9 cellular contexts compared by ENCODE assay signal in the genomic region with DNA sequence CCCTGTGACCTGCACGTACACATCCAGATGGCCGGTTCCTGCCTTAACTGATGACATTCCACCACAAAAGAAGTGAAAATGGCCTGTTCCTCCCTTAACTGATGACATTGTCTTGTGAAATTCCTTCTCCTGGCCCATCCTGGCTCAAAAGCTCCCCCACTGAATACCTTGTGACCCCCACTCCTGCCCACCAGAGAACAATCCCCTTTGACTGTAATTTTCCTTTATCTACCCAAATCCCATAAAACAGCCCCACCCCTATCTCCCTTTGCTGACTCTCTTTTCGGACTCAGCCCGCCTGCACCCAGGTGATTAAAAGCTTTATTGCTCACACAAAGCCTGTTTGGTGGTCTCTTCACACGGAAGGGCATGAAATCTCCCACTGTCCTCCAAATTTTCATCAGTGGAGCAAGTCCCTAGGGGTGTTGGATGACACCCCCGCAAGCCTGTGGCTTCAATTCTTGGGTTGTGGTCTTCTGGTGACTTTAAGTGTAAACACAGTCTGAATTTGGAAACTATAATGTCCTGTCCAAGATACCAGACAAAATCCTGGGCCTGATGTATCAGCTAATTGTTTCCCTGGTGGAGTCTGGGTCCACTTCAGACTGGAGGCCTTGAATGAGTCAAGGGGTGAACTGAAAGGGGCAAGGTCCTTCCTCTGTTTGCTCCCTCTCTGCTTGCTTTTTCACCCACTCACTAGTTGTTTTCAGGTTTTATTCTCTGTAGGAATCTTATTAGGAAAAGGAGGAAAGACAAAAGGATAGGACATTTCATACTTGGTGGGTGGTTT. TPM values are rescaled to one million over a fixed set of nuclear protein-coding genes. Genes with fewer than 3 reads are reported as not detected.
DNase-seq lines count a peak whose midpoint lies in the region; TF ChIP-seq lines count a peak whose summit lies in the region.
"Not testable (repeated sequence)": the region's sequence is repeated elsewhere in the genome, so short reads cannot be mapped to it uniquely, and the experiment has no call there.
"Had no signal": no experiment of that assay in that cellular context is flagged by ENCODE, and none has a peak within 500 bp of the region (broad histone marks: within the 10 kb centered on the region; RNA-seq: fewer than 3 reads in every experiment).

No MANE protein-coding gene starts in this region.

- POLR2A ChIA-PET in MCF 10A (lab: Yijun Ruan, JAX): interaction anchor here (1.0 kb wide), 1 partner anchor 9 kb away, joined by 4 read pairs; no protein-coding TSS in a partner anchor

- not testable (repeated sequence) for H3K36me3 Mint-ChIP-seq in MCF 10A (ENCODE audit: insufficient read depth, unreplicated experiment)

- H4K8ac ChIP-seq in mesendoderm (ENCODE audit: low read depth, low read length): peak overlapping the region; percentile 57

- not testable (repeated sequence) for H4K20me1 ChIP-seq in osteoblast (ENCODE audit: insufficient read depth, low read length)

- H3K27me3 ChIP-seq in HUES64 (ENCODE audit: insufficient read depth, low read length); cardiac muscle cell; mesendoderm (ENCODE audit: insufficient read depth, low read length, poor library complexity); osteoblast (ENCODE audit: insufficient read depth, low read length): not testable (repeated sequence)

- H2BK5ac ChIP-seq in mesendoderm (ENCODE audit: low read length): peak overlapping the region; percentile 99

- H3K79me2 ChIP-seq in mesendoderm (ENCODE audit: control insufficient read depth, insufficient read depth, low read length); osteoblast (ENCODE audit: insufficient read depth, low read length): not testable (repeated sequence)

- H3K9ac ChIP-seq in ES-I3 (ENCODE audit: low read depth, low read length) (peak overlapping the region; percentile 39; the same call in 1 of the 2 replicates), mesendoderm (ENCODE audit: low read length) (peak overlapping the region; percentile 74)
- H3K9ac ChIP-seq in HUES64 (ENCODE audit: low read depth, low read length): not testable (repeated sequence)

- H4K5ac ChIP-seq in mesendoderm (ENCODE audit: low read length): peak overlapping the region; percentile 100

- H3K9me3 Mint-ChIP-seq in MCF 10A (ENCODE audit: unreplicated experiment): not testable (repeated sequence)

- peak overlapping the region; percentile 100 for H3K4ac ChIP-seq in mesendoderm (ENCODE audit: low read depth, low read length)

- H3K27ac ChIP-seq in HUES64 (ENCODE audit: low read depth, low read length): peak overlapping the region; percentile 46; the same call in 1 of the 2 replicates
- H3K27ac ChIP-seq in cardiac muscle cell: peak overlapping the region; percentile 19
- H3K27ac ChIP-seq in mesendoderm (ENCODE audit: low read depth, low read length): peak overlapping the region; percentile 99
- not testable (repeated sequence) for H3K27ac ChIP-seq in osteoblast (ENCODE audit: low read depth, low read length)

- TF ChIP-seq CTCF in MCF 10A (IDR thresholded peaks at IDR 0.05; ENCODE audit: unreplicated experiment); cardiac muscle cell (IDR thresholded peaks at IDR 0.05; ENCODE audit: low read depth, low read length); osteoblast (IDR thresholded peaks at IDR 0.05; ENCODE audit: extremely low read depth, low read depth, low read length): not testable (repeated sequence)

- peak overlapping the region; percentile 67 for H2BK15ac ChIP-seq in mesendoderm (replicated peaks; ENCODE audit: low read depth)

- CTCF ChIA-PET in MCF 10A (lab: Yijun Ruan, JAX): interaction anchor here (1.5 kb wide), 1 partner anchor 187 kb away, joined by 5 read pairs; no protein-coding TSS in a partner anchor

- H2AFZ ChIP-seq in osteoblast (ENCODE audit: low read length): peak overlapping the region; percentile 25

- peak overlapping the region; percentile 66 for H3K23ac ChIP-seq in mesendoderm (ENCODE audit: low read length)

- H2AK5ac ChIP-seq in mesendoderm (ENCODE audit: low read length): peak overlapping the region; percentile 31

- peak overlapping the region; percentile 59 for H3K27ac Mint-ChIP-seq in MCF 10A (ENCODE audit: low read depth, unreplicated experiment)

- H3K4me2 ChIP-seq in mesendoderm (ENCODE audit: low read length): peak overlapping the region; percentile 1
- not testable (repeated sequence) for H3K4me2 ChIP-seq in osteoblast (ENCODE audit: insufficient read depth, low read length)

- not testable (repeated sequence) for H3K4me3 Mint-ChIP-seq in MCF 10A (ENCODE audit: unreplicated experiment)

- intact Hi-C loops in MCF 10A (cut with micrococcal nuclease): not testable (repeated sequence)

- not testable (repeated sequence) for H3K79me1 ChIP-seq in mesendoderm (ENCODE audit: low read length)

- H3K36me3 ChIP-seq in ES-I3 (ENCODE audit: insufficient read depth, low read length): peaks cover 24% of the 10 kb centered on the region
- H3K36me3 ChIP-seq in HUES64 (ENCODE audit: insufficient read depth, low read length); cardiac muscle cell; mesendoderm (ENCODE audit: control insufficient read depth, insufficient read depth, low read length); osteoblast (ENCODE audit: insufficient read depth, low read length): not testable (repeated sequence)

- H3K4me1 ChIP-seq in ES-I3 (ENCODE audit: insufficient read depth, low read length); HUES64 (ENCODE audit: insufficient read depth, low read length); mesendoderm (ENCODE audit: control insufficient read depth, low read depth, low read length); osteoblast (ENCODE audit: insufficient read depth, low read length): not testable (repeated sequence)
- H3K4me1 ChIP-seq in cardiac muscle cell (ENCODE audit: low read depth): peaks cover 23% of the 10 kb centered on the region

- H3K27me3 Mint-ChIP-seq in MCF 10A (ENCODE audit: insufficient read depth, unreplicated experiment): not testable (repeated sequence)

- H2BK120ac ChIP-seq in mesendoderm (ENCODE audit: low read depth, low read length): peak overlapping the region; percentile 100

- H3K18ac ChIP-seq in mesendoderm (ENCODE audit: low read length): peak overlapping the region; percentile 100

- peak overlapping the region; percentile 91 for H3K56ac ChIP-seq in mesendoderm (ENCODE audit: low read length)

- WGBS in HUES64: 69% methylated on average over 6 of the region's 6 CpGs
- WGBS in mesendoderm (ENCODE audit: extremely low coverage, insufficient coverage, low lambda C conversion rate): no CpG with 5 or more reads among the region's 6 CpGs

- H3K4me3 ChIP-seq in HUES64 (ENCODE audit: low read length); cardiac muscle cell; mesendoderm (ENCODE audit: low read length); osteoblast (ENCODE audit: insufficient read depth, low read length): not testable (repeated sequence)

- not testable (repeated sequence) for BruUV-seq in MCF 10A (replicated peaks; lab: Mats Ljungman, UMichigan)

- H3K9me3 ChIP-seq in ES-I3 (ENCODE audit: control insufficient read depth, insufficient read depth, low read length); HUES64 (ENCODE audit: insufficient read depth, low read depth, low read length); cardiac muscle cell (ENCODE audit: low read depth); osteoblast (ENCODE audit: low read depth, low read length): not testable (repeated sequence)

- not testable (repeated sequence) for H3K4me1 Mint-ChIP-seq in MCF 10A (ENCODE audit: insufficient read depth, unreplicated experiment)

- DNase-seq in MCF 10A (ENCODE audit: unreplicated experiment); cardiac muscle cell (ENCODE audit: low read depth in 1 of 2, low spot score in 1 of 2); osteoblast (ENCODE audit: insufficient read length, low spot score, missing footprints): not testable (repeated sequence)
- DNase-seq in islet precursor cell (peak; percentile 54), mesendoderm (peak; percentile 76)

RNA-seq across cellular contexts. Expression of a gene that starts 29.3 kb away (rescaled TPM):
- polyA plus RNA-seq in HUES64 (2013, experiment 1 of 2): 27.3 TPM
- polyA plus RNA-seq in HUES64 (2013, experiment 2 of 2): 30.3 TPM
- 19.8 and 60.2 TPM in 2 replicates for total RNA-seq in MCF 10A (2022)
- total RNA-seq in cardiac muscle cell: 45.3 and 56.7 TPM in 2 replicates
- polyA plus RNA-seq in cardiac muscle cell: 56.8 and 72.8 TPM in 2 replicates
- 45.6 TPM for polyA plus RNA-seq in mesendoderm (2013, experiment 1 of 2)
- 41.5 TPM for polyA plus RNA-seq in mesendoderm (2013, experiment 2 of 2)
- 8.3 and 13.4 TPM in 2 replicates for total RNA-seq in osteoblast
- total RNA-seq: CD4-positive, alpha-beta memory T cell had no signal
- polyA plus RNA-seq: CD4-positive, alpha-beta memory T cell; IgD-negative memory B cell had no signal
